Comparison of ENCODE assay signal across 13 cellular contexts in genomic region chr12:52634266-52635056, GRCh38. TPM values are rescaled to one million over a fixed set of nuclear protein-coding genes. Genes with fewer than 3 reads are reported as not detected.
DNase-seq lines count a peak whose midpoint lies in the region; ATAC-seq and TF ChIP-seq lines count a peak whose summit lies in the region.
"Had no signal": no experiment of that assay in that cellular context is flagged by ENCODE, and none has a peak within 500 bp of the region (broad histone marks: within the 10 kb centered on the region; RNA-seq: fewer than 3 reads in every experiment).

No MANE protein-coding gene starts in this region.

- H3K36me3 Mint-ChIP-seq in T-helper 1 cell treated with Interleukin-12 subunit alpha and Interleukin-12 subunit beta and Interleukin-4 antibody, amounts not matched to agents 30 μg/mL and 1 μg/mL, for 36 hours (ENCODE audit: low read depth): no peaks in the 10 kb centered on the region

- H4K20me1 ChIP-seq in osteoblast (ENCODE audit: insufficient read depth, low read length): no peaks in the 10 kb centered on the region

- no peak overlapping the region for H2AFZ ChIP-seq in osteoblast (ENCODE audit: low read length)

- intact Hi-C loops in heart left ventricle (cut with DNase I) (no loop called here), spleen (cut with DNase I; ENCODE audit: low total_unique reads) (no loop called here)

- peak overlapping the region; percentile 4 for H3K27ac Mint-ChIP-seq in T-helper 1 cell treated with Interleukin-12 subunit alpha and Interleukin-12 subunit beta and Interleukin-4 antibody, amounts not matched to agents 30 μg/mL and 1 μg/mL, for 36 hours

- H3K4me3 Mint-ChIP-seq in T-helper 1 cell treated with Interleukin-12 subunit alpha and Interleukin-12 subunit beta and Interleukin-4 antibody, amounts not matched to agents 30 μg/mL and 1 μg/mL, for 36 hours: no peak overlapping the region

- peaks cover 26% of the 10 kb centered on the region for H3K4me1 Mint-ChIP-seq in T-helper 1 cell treated with Interleukin-12 subunit alpha and Interleukin-12 subunit beta and Interleukin-4 antibody, amounts not matched to agents 30 μg/mL and 1 μg/mL, for 36 hours (ENCODE audit: low read depth)

- H3K4me3 ChIP-seq in heart left ventricle (no peak overlapping the region), spleen (no peak overlapping the region), HAP-1 (no peak overlapping the region), osteoblast (ENCODE audit: insufficient read depth, low read length) (no peak overlapping the region)
- H3K4me3 ChIP-seq: cardiac muscle cell, suprapubic skin had no signal

- 38 to 54% (median 43%) methylated on average over 7 of the region's 7 CpGs for WGBS in heart left ventricle, 4 donors
- WGBS in spleen, 5 donors: 56 to 81% (median 72%) methylated on average over 2 to 7 of the region's 7 CpGs

- no peak overlapping the region for H3K4me2 ChIP-seq in osteoblast (ENCODE audit: insufficient read depth, low read length)
- H3K4me2 ChIP-seq: SK-N-SH had no signal

- ATAC-seq in heart left ventricle: peak; percentile 92 to 99 (median 98)

- H3K9me3 ChIP-seq in heart left ventricle: no peaks in the 10 kb centered on the region
- no peaks in the 10 kb centered on the region for H3K9me3 ChIP-seq in spleen
- H3K9me3 ChIP-seq in HAP-1: no peaks in the 10 kb centered on the region
- H3K9me3 ChIP-seq in osteoblast (ENCODE audit: low read depth, low read length): no peaks in the 10 kb centered on the region
- H3K9me3 ChIP-seq: SK-N-SH, suprapubic skin had no signal

- TF ChIP-seq POLR2A in heart left ventricle (IDR thresholded peaks at IDR 0.05): no peak
- TF ChIP-seq POLR2A in spleen (IDR thresholded peaks at IDR 0.05): no peak

- peaks cover 17% of the 10 kb centered on the region for H3K27me3 Mint-ChIP-seq in T-helper 1 cell treated with Interleukin-12 subunit alpha and Interleukin-12 subunit beta and Interleukin-4 antibody, amounts not matched to agents 30 μg/mL and 1 μg/mL, for 36 hours (ENCODE audit: low read depth)

- no peak for DNase-seq in T-helper 1 cell
- peak; percentile 88 for DNase-seq in NCI-H2196 (lab: John Stamatoyannopoulos, UW; ENCODE audit: unreplicated experiment)
- DNase-seq in heart left ventricle: peak; percentile 77 to 91 (median 79)
- peak; percentile 30 for DNase-seq in spleen
- DNase-seq in AG08396 (ENCODE audit: low spot score): no peak
- no peak for DNase-seq in HAP-1 (ENCODE audit: low spot score in 2 of 2)
- no peak for DNase-seq in osteoblast (ENCODE audit: insufficient read length, low spot score, missing footprints)
- DNase-seq: foreskin fibroblast, NCI-H510A, SK-N-SH had no signal

- H3K36me3 ChIP-seq in heart left ventricle (no peaks in the 10 kb centered on the region), spleen (no peaks in the 10 kb centered on the region), HAP-1 (replicated peaks) (no peaks in the 10 kb centered on the region), osteoblast (ENCODE audit: insufficient read depth, low read length) (no peaks in the 10 kb centered on the region)
- H3K36me3 ChIP-seq: cardiac muscle cell, suprapubic skin had no signal

- H3K27me3 ChIP-seq in heart left ventricle (peaks cover 0 to 5% (median 0%) of the 10 kb centered on the region in 9 donors), spleen (replicated peaks in 1 of 7) (peaks cover 0 to 21% (median 0%) of the 10 kb centered on the region in 7 donors), HAP-1 (ENCODE audit: low read depth) (peaks cover 12% of the 10 kb centered on the region), osteoblast (ENCODE audit: insufficient read depth, low read length) (peaks cover 42% of the 10 kb centered on the region)

- no peaks in the 10 kb centered on the region for H3K9me3 Mint-ChIP-seq in T-helper 1 cell treated with Interleukin-12 subunit alpha and Interleukin-12 subunit beta and Interleukin-4 antibody, amounts not matched to agents 30 μg/mL and 1 μg/mL, for 36 hours

- TF ChIP-seq CTCF in heart left ventricle (IDR thresholded peaks at IDR 0.05) (no peak), spleen (IDR thresholded peaks at IDR 0.05 in 8 of 11, conservative IDR thresholded peaks at IDR 0.05 in 3 of 11) (no peak), osteoblast (IDR thresholded peaks at IDR 0.05; ENCODE audit: extremely low read depth, low read depth, low read length) (no peak)

- H3K27ac ChIP-seq in heart left ventricle (no peak overlapping the region), spleen (no peak overlapping the region), osteoblast (ENCODE audit: low read depth, low read length) (no peak overlapping the region)
- H3K27ac ChIP-seq: cardiac muscle cell, suprapubic skin had no signal

- H3K4me1 ChIP-seq in heart left ventricle (peaks cover 0 to 3% (median 0%) of the 10 kb centered on the region in 12 donors), spleen (peaks cover 0 to 8% (median 0%) of the 10 kb centered on the region in 6 donors), HAP-1 (no peaks in the 10 kb centered on the region), osteoblast (ENCODE audit: insufficient read depth, low read length) (no peaks in the 10 kb centered on the region)

- in situ Hi-C loops in HAP-1 (cut with MboI; ENCODE audit: low sequenced_read_pairs): no loop called here

- no peaks in the 10 kb centered on the region for H3K79me2 ChIP-seq in osteoblast (ENCODE audit: insufficient read depth, low read length)

RNA-seq across cellular contexts. Expression of gene KRT73, which starts 16.1 kb away (rescaled TPM):
- not detected for total RNA-seq in heart left ventricle
- polyA plus RNA-seq in heart left ventricle: not detected
- total RNA-seq in spleen: 1 to 10 TPM in 3 of 7 donors, under 1 TPM in 4; 0.13 to 1.4 (median 0.59) TPM
- polyA plus RNA-seq in spleen: under 1 TPM; 0.04 to 0.20 (median 0.16) TPM
- total RNA-seq in osteoblast: not detected in 2 replicates
- total RNA-seq: cardiac muscle cell had no signal
- polyA plus RNA-seq: cardiac muscle cell, SK-N-SH had no signal

RNA-seq across cellular contexts. Expression of gene KRT2, which starts 17.6 kb away (rescaled TPM):
- total RNA-seq in heart left ventricle: not detected
- not detected for polyA plus RNA-seq in heart left ventricle
- total RNA-seq in spleen: under 1 TPM in 3 of 7 donors, not detected in 4; 0.13 to 0.52 (median 0.26) TPM
- under 1 TPM; 0.07 to 0.45 (median 0.42) TPM for polyA plus RNA-seq in spleen
- total RNA-seq in osteoblast: not detected in 2 replicates
- total RNA-seq: cardiac muscle cell had no signal
- polyA plus RNA-seq: cardiac muscle cell, SK-N-SH had no signal

RNA-seq across cellular contexts. Expression of gene KRT72, which starts 33.2 kb away (rescaled TPM):
- not detected for total RNA-seq in heart left ventricle
- polyA plus RNA-seq in heart left ventricle: not detected
- 1 to 10 TPM in 2 of 7 donors, under 1 TPM in 4, not detected in 1; 0.52 to 2.2 (median 0.78) TPM for total RNA-seq in spleen
- polyA plus RNA-seq in spleen: 1 to 10 TPM in 2 of 3 donors, under 1 TPM in 1; 0.86 to 1.7 (median 1.4) TPM
- not detected in 2 replicates for total RNA-seq in osteoblast
- total RNA-seq: cardiac muscle cell had no signal
- polyA plus RNA-seq: cardiac muscle cell, SK-N-SH had no signal

RNA-seq across cellular contexts. Expression of gene KRT1, which starts 45.7 kb away (rescaled TPM):
- total RNA-seq in heart left ventricle: under 1 TPM in 1 of 9 donors, not detected in 8; 0.35 TPM
- polyA plus RNA-seq in heart left ventricle: not detected
- total RNA-seq in spleen: 1 to 10 TPM in 2 of 7 donors, under 1 TPM in 3, not detected in 2; 0.58 to 2.4 (median 0.68) TPM
- under 1 TPM in 1 of 3 donors, not detected in 2; 0.05 TPM for polyA plus RNA-seq in spleen
- total RNA-seq in osteoblast: not detected in 2 replicates
- total RNA-seq: cardiac muscle cell had no signal
- polyA plus RNA-seq: cardiac muscle cell, SK-N-SH had no signal

Comparison
In these comparisons a context has a peak if more than half of its experiments do, and no peak if none do; other contexts are left out.
1. DNase-seq: peak in NCI-H2196 (single experiment), heart left ventricle (5 of 5) and spleen (single experiment); none in T-helper 1 cell (0 of 5), AG08396 (single experiment), HAP-1 (0 of 2) and osteoblast (single experiment).